Comparison of ENCODE assay signal across 10 cellular contexts in genomic region chr22:25361899-25362214, GRCh38.
"Had no signal": no experiment of that assay in that cellular context is flagged by ENCODE, and none has a peak within 500 bp of the region (broad histone marks: within the 10 kb centered on the region; RNA-seq: fewer than 3 reads in every experiment).

No MANE protein-coding gene starts in this region.

- H3K27me3 Mint-ChIP-seq: activated T-cell treated with anti-CD3 and anti-CD28 coated beads, Interleukin-2, amount 50 U/mL, for 24 hours; naive thymus-derived CD4-positive, alpha-beta T cell; stimulated activated memory B cell treated with anti-CD40 and anti-IgM and Interleukin-4, amounts not matched to agents 10 μg/mL and 1 μg/mL and 100 μg/mL, for 72 hours had no signal

- H3K4me3 ChIP-seq: colonic mucosa, esophagus squamous epithelium, left ventricle myocardium inferior, mucosa of descending colon, transverse colon, vagina had no signal

- H3K36me3 ChIP-seq: colonic mucosa had no signal

- H3K4me3 Mint-ChIP-seq: activated T-cell treated with anti-CD3 and anti-CD28 coated beads, Interleukin-2, amount 50 U/mL, for 24 hours; naive thymus-derived CD4-positive, alpha-beta T cell; stimulated activated memory B cell treated with anti-CD40 and anti-IgM and Interleukin-4, amounts not matched to agents 10 μg/mL and 1 μg/mL and 100 μg/mL, for 72 hours had no signal

- H3K27me3 ChIP-seq: colonic mucosa, esophagus squamous epithelium, transverse colon, vagina had no signal

- H3K27ac Mint-ChIP-seq: activated T-cell treated with anti-CD3 and anti-CD28 coated beads, Interleukin-2, amount 50 U/mL, for 24 hours; naive thymus-derived CD4-positive, alpha-beta T cell; stimulated activated memory B cell treated with anti-CD40 and anti-IgM and Interleukin-4, amounts not matched to agents 10 μg/mL and 1 μg/mL and 100 μg/mL, for 72 hours had no signal

- H3K9me3 Mint-ChIP-seq: activated T-cell treated with anti-CD3 and anti-CD28 coated beads, Interleukin-2, amount 50 U/mL, for 24 hours; naive thymus-derived CD4-positive, alpha-beta T cell; stimulated activated memory B cell treated with anti-CD40 and anti-IgM and Interleukin-4, amounts not matched to agents 10 μg/mL and 1 μg/mL and 100 μg/mL, for 72 hours had no signal

- H3K9me3 ChIP-seq: colonic mucosa, esophagus squamous epithelium, left ventricle myocardium inferior, mucosa of descending colon, transverse colon, vagina had no signal

- H3K27ac ChIP-seq: colonic mucosa, esophagus squamous epithelium, transverse colon, vagina had no signal

- DNase-seq: activated gamma-delta T cell, esophagus squamous epithelium had no signal
